Comparison of ENCODE assay signal across 1 cellular context in genomic region chr17:35087731-35088646, GRCh38.
TF ChIP-seq lines count a peak whose summit lies in the region.

No MANE protein-coding gene starts in this region.

TF ChIP-seq in A549, 52 proteins besides CTCF, POLR2A, EP300 and RAD21 (continued from another document):
- no peak for TF ChIP-seq REST (IDR thresholded peaks at IDR 0.05)
- TF ChIP-seq GATA3 (IDR thresholded peaks at IDR 0.05; ENCODE audit: borderline replicate concordance) = peak; percentile 27; the same call in 1 of the 2 replicates
- no peak for TF ChIP-seq HOXB13 (CRISPR knock-in tag; IDR thresholded peaks at IDR 0.05; ENCODE audit: low read depth)
- TF ChIP-seq, protein P1, sequence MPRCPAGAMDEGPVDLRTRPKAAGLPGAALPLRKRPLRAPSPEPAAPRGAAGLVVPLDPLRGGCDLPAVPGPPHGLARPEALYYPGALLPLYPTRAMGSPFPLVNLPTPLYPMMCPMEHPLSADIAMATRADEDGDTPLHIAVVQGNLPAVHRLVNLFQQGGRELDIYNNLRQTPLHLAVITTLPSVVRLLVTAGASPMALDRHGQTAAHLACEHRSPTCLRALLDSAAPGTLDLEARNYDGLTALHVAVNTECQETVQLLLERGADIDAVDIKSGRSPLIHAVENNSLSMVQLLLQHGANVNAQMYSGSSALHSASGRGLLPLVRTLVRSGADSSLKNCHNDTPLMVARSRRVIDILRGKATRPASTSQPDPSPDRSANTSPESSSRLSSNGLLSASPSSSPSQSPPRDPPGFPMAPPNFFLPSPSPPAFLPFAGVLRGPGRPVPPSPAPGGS (IDR thresholded peaks at IDR 0.05) = no peak
- TF ChIP-seq CEBPB (IDR thresholded peaks at IDR 0.05) = peak in 1 of 2 experiments; percentile 18; a peak in 1 of 4 replicates
- TF ChIP-seq ZFP36 (IDR thresholded peaks at IDR 0.05; ENCODE audit: borderline replicate concordance, partially characterized antibody) = no peak
